Comparison of ENCODE assay signal across 2 cellular contexts in the genomic region with DNA sequence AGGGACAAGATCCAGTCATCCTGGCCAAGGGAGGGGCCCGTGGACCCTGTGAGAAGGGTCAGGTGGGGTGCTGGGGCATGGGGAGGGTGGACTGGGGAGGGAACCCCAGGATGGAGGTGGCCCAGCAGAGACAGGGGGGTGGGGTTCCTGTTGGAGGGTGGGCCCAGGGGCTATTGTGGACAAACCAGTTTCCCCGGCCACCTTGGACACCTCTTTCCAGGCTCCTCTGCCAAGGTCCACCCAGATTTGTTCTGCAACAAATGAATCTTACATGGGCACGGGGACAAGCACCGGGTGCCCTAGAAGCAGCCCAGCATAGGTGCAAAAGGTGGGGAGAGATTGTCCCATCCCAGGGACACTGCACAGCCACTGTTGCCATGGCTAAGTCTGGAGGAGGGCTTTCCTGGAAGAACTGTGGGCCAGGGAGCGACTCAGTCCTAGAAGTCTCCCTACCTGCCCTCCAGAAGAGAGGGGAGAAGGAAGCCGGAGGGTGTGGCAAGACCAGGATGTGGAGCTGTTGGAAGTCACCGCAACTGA.
TF ChIP-seq lines count a peak whose summit lies in the region.

No MANE protein-coding gene starts in this region.

TF ChIP-seq in HepG2, 621 proteins besides CTCF, POLR2A, EP300 and RAD21:
- no peak for TF ChIP-seq ZNF230 (CRISPR knock-in tag; IDR thresholded peaks at IDR 0.05)
- TF ChIP-seq FOXA3 (CRISPR knock-in tag; IDR thresholded peaks at IDR 0.05) = no peak
- TF ChIP-seq SP2 (CRISPR knock-in tag; IDR thresholded peaks at IDR 0.05) = no peak
- TF ChIP-seq ZSCAN30 (CRISPR knock-in tag; IDR thresholded peaks at IDR 0.05) = no peak
- no peak for TF ChIP-seq TCF12 (IDR thresholded peaks at IDR 0.05)
- TF ChIP-seq TCF12 (CRISPR knock-in tag; IDR thresholded peaks at IDR 0.05) = no peak

TF ChIP-seq in Ishikawa, 13 proteins besides CTCF, POLR2A, EP300 and RAD21:
- TF ChIP-seq ZBTB7A (IDR thresholded peaks at IDR 0.05; ENCODE audit: low read depth) = peak; percentile 75; the same call in 1 of the 2 replicates
- TF ChIP-seq, protein P1, sequence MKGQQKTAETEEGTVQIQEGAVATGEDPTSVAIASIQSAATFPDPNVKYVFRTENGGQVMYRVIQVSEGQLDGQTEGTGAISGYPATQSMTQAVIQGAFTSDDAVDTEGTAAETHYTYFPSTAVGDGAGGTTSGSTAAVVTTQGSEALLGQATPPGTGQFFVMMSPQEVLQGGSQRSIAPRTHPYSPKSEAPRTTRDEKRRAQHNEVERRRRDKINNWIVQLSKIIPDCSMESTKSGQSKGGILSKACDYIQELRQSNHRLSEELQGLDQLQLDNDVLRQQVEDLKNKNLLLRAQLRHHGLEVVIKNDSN (IDR thresholded peaks at IDR 0.05) = no peak
